Comparison of ENCODE assay signal across 8 cellular contexts in genomic region chr14:60091550-60092511, GRCh38. TPM values are rescaled to one million over a fixed set of nuclear protein-coding genes. Genes with fewer than 3 reads are reported as not detected.
A peak's percentile ranks its signal among the peaks of the same experiment; 100 is the strongest.
DNase-seq lines count a peak whose midpoint lies in the region; TF ChIP-seq lines count a peak whose summit lies in the region.

PCNX4 (plus strand) TSS chr14:60091923; CDS start chr14:60107639, 15,716 bp downstream.

- peak within 1 kb of the TSS; percentile 97 for H2AFZ ChIP-seq in SK-N-SH (ENCODE audit: low read depth)

- no peaks in the 10 kb centered on the region for H3K9me2 ChIP-seq in SK-N-SH

- peaks cover 10% of the 10 kb centered on the region for H3F3A ChIP-seq in SK-N-SH (replicated peaks; ENCODE audit: insufficient read depth)

- TF ChIP-seq RAD21 in SK-N-SH (IDR thresholded peaks at IDR 0.05; ENCODE audit: low read length) = no peak

- H3K27ac ChIP-seq in SK-N-SH (ENCODE audit: low read depth in 2 of 2, low read length in 1 of 2) = peak within 1 kb of the TSS; percentile 99

- 1% methylated on average over 51 of the region's 88 CpGs for WGBS in SK-N-SH (ENCODE audit: low lambda C conversion rate)

- H3K36me3 ChIP-seq in SK-N-SH (replicated peaks in 1 of 2; ENCODE audit: control insufficient read depth in 1 of 2, insufficient read depth in 2 of 2, low read length in 1 of 2) = peaks cover 0 to 2% of the 10 kb centered on the region in 2 experiments

- POLR2A ChIA-PET in SK-N-SH (lab: Yijun Ruan, JAX) = interaction anchor here (0.6 to 1.8 kb wide), 4 partner anchors 69 to 91 kb away, joined by 3 to 16 read pairs (median 4); partner anchors contain the start of gene DHRS7

- TF ChIP-seq CTCF in HFF-Myc (IDR thresholded peaks at IDR 0.05; ENCODE audit: low read depth, low read length, missing control alignments) = no peak
- TF ChIP-seq CTCF in SK-N-SH (IDR thresholded peaks at IDR 0.05) = no peak

- DNase-seq in GM03348 (ENCODE audit: low spot score) = peak; percentile 95
- DNase-seq in HFF-Myc (ENCODE audit: extremely low read depth, low read depth) = peak; percentile 98
- DNase-seq in NAMALWA (ENCODE audit: low spot score) = peak; percentile 95
- peak; percentile 90 for DNase-seq in SK-N-SH
- DNase-seq in activated naive CD4-positive, alpha-beta T cell treated with anti-CD3 and anti-CD28 coated beads, Interleukin-2, amount 50 U/mL, for 16 hours = peak; percentile 92
- peak; percentile 91 for DNase-seq in germinal center (ENCODE audit: low spot score)
- DNase-seq in non-pigmented ciliary epithelial cell (ENCODE audit: low read depth) = peak; percentile 94
- peak; percentile 99 for DNase-seq in superior temporal gyrus (ENCODE audit: extremely low spot score)

- peak in 1 of 2 experiments; percentile 37; a peak in 1 of 4 replicates for TF ChIP-seq EP300 in SK-N-SH (IDR thresholded peaks at IDR 0.05; ENCODE audit: borderline replicate concordance in 1 of 2, low read depth in 1 of 2, low read length in 1 of 2)

- H3K9ac ChIP-seq in SK-N-SH = peak within 1 kb of the TSS; percentile 93

- H3K4me3 ChIP-seq in HFF-Myc (replicated peaks; ENCODE audit: low read depth, low read length) (peak within 1 kb of the TSS; percentile 82), SK-N-SH (ENCODE audit: low read depth in 2 of 2, low read length in 1 of 2) (peak within 1 kb of the TSS; percentile 68 to 94)

- H3K4me2 ChIP-seq in SK-N-SH = peak within 1 kb of the TSS; percentile 75

- no peaks in the 10 kb centered on the region for H3K9me3 ChIP-seq in SK-N-SH

- H4K20me1 ChIP-seq in SK-N-SH (ENCODE audit: insufficient read depth) = no peaks in the 10 kb centered on the region

- peaks cover 4 to 26% of the 10 kb centered on the region in 2 experiments; a peak in 3 of 4 replicates for H3K4me1 ChIP-seq in SK-N-SH (ENCODE audit: control insufficient read depth in 1 of 2, insufficient read depth in 2 of 2, low read depth in 1 of 2, low read length in 1 of 2)

- CTCF ChIA-PET in SK-N-SH (lab: Yijun Ruan, JAX) = interaction anchor here (2.3 kb wide), 1 partner anchor 93 kb away, joined by 8 read pairs; no protein-coding TSS in a partner anchor

- H3K79me2 ChIP-seq in SK-N-SH (ENCODE audit: insufficient read depth) = peaks cover 45% of the 10 kb centered on the region

- H3K27me3 ChIP-seq in SK-N-SH (ENCODE audit: insufficient read depth) = no peaks in the 10 kb centered on the region

TF ChIP-seq in SK-N-SH, 30 proteins besides CTCF, POLR2A, EP300 and RAD21 (continues in another document):
- TF ChIP-seq, protein P1, sequence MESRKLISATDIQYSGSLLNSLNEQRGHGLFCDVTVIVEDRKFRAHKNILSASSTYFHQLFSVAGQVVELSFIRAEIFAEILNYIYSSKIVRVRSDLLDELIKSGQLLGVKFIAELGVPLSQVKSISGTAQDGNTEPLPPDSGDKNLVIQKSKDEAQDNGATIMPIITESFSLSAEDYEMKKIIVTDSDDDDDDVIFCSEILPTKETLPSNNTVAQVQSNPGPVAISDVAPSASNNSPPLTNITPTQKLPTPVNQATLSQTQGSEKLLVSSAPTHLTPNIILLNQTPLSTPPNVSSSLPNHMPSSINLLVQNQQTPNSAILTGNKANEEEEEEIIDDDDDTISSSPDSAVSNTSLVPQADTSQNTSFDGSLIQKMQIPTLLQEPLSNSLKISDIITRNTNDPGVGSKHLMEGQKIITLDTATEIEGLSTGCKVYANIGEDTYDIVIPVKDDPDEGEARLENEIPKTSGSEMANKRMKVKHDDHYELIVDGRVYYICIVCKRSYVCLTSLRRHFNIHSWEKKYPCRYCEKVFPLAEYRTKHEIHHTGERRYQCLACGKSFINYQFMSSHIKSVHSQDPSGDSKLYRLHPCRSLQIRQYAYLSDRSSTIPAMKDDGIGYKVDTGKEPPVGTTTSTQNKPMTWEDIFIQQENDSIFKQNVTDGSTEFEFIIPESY (IDR thresholded peaks at IDR 0.05; ENCODE audit: borderline replicate concordance, low read depth) = no peak
- TF ChIP-seq RCOR1 (IDR thresholded peaks at IDR 0.05; ENCODE audit: low read length) = no peak; the same call in 1 of the 2 replicates
- TF ChIP-seq MEF2A (IDR thresholded peaks at IDR 0.05; ENCODE audit: borderline replicate concordance, low read depth) = no peak
- no peak; the same call in 1 of the 2 replicates for TF ChIP-seq JUND (IDR thresholded peaks at IDR 0.05)
- TF ChIP-seq NFIC (IDR thresholded peaks at IDR 0.05; ENCODE audit: borderline replicate concordance) = peak; percentile 32; the same call in 1 of the 2 replicates
- peak; percentile 37; the same call in 1 of the 2 replicates for TF ChIP-seq TEAD4 (IDR thresholded peaks at IDR 0.05; ENCODE audit: borderline replicate concordance, insufficient read depth)
- TF ChIP-seq, protein P2, sequence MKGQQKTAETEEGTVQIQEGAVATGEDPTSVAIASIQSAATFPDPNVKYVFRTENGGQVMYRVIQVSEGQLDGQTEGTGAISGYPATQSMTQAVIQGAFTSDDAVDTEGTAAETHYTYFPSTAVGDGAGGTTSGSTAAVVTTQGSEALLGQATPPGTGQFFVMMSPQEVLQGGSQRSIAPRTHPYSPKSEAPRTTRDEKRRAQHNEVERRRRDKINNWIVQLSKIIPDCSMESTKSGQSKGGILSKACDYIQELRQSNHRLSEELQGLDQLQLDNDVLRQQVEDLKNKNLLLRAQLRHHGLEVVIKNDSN (IDR thresholded peaks at IDR 0.05; ENCODE audit: borderline replicate concordance, low read depth) = peak; percentile 31; the same call in 1 of the 2 replicates
- TF ChIP-seq, protein P3, sequence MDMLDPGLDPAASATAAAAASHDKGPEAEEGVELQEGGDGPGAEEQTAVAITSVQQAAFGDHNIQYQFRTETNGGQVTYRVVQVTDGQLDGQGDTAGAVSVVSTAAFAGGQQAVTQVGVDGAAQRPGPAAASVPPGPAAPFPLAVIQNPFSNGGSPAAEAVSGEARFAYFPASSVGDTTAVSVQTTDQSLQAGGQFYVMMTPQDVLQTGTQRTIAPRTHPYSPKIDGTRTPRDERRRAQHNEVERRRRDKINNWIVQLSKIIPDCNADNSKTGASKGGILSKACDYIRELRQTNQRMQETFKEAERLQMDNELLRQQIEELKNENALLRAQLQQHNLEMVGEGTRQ (IDR thresholded peaks at IDR 0.05; ENCODE audit: borderline replicate concordance, low read depth, low read length) = no peak
- no peak for TF ChIP-seq SMC3 (IDR thresholded peaks at IDR 0.05; ENCODE audit: low read depth, low read length)
- no peak; the same call in 1 of the 2 replicates for TF ChIP-seq FOSL2 (IDR thresholded peaks at IDR 0.05; ENCODE audit: borderline replicate concordance, low read depth)
- no peak for TF ChIP-seq GATA2 (CRISPR knock-in tag; IDR thresholded peaks at IDR 0.05)
- peak; percentile 92 for TF ChIP-seq YY1 (IDR thresholded peaks at IDR 0.05; ENCODE audit: low read depth)
- TF ChIP-seq, protein P4, sequence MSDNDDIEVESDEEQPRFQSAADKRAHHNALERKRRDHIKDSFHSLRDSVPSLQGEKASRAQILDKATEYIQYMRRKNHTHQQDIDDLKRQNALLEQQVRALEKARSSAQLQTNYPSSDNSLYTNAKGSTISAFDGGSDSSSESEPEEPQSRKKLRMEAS (IDR thresholded peaks at IDR 0.05; ENCODE audit: low read depth) = peak; percentile 95
- TF ChIP-seq, protein P5, sequence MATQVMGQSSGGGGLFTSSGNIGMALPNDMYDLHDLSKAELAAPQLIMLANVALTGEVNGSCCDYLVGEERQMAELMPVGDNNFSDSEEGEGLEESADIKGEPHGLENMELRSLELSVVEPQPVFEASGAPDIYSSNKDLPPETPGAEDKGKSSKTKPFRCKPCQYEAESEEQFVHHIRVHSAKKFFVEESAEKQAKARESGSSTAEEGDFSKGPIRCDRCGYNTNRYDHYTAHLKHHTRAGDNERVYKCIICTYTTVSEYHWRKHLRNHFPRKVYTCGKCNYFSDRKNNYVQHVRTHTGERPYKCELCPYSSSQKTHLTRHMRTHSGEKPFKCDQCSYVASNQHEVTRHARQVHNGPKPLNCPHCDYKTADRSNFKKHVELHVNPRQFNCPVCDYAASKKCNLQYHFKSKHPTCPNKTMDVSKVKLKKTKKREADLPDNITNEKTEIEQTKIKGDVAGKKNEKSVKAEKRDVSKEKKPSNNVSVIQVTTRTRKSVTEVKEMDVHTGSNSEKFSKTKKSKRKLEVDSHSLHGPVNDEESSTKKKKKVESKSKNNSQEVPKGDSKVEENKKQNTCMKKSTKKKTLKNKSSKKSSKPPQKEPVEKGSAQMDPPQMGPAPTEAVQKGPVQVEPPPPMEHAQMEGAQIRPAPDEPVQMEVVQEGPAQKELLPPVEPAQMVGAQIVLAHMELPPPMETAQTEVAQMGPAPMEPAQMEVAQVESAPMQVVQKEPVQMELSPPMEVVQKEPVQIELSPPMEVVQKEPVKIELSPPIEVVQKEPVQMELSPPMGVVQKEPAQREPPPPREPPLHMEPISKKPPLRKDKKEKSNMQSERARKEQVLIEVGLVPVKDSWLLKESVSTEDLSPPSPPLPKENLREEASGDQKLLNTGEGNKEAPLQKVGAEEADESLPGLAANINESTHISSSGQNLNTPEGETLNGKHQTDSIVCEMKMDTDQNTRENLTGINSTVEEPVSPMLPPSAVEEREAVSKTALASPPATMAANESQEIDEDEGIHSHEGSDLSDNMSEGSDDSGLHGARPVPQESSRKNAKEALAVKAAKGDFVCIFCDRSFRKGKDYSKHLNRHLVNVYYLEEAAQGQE (IDR thresholded peaks at IDR 0.05; ENCODE audit: low read depth, low read length) = 0 out of 2 replicates have a peak, but pooled peaks have one; percentile 35
- peak; percentile 74 for TF ChIP-seq SIN3A (IDR thresholded peaks at IDR 0.05; ENCODE audit: borderline replicate concordance, low read depth, low read length)
- TF ChIP-seq RXRA (IDR thresholded peaks at IDR 0.05; ENCODE audit: borderline replicate concordance, low read depth) = no peak
- TF ChIP-seq PBX3 (IDR thresholded peaks at IDR 0.05) = peak; percentile 32
- TF ChIP-seq POLR2AphosphoS5 (IDR thresholded peaks at IDR 0.05; ENCODE audit: low read depth, low read length) = peak; percentile 98

RNA-seq across cellular contexts. Expression of gene PCNX4, which starts in this region (rescaled TPM):
- polyA plus RNA-seq in SK-N-SH (2012; rRNA removed) = 21.1 and 26.3 TPM in 2 replicates
- 35.5 and 43.3 TPM in 2 replicates for polyA plus RNA-seq in SK-N-SH (2012; cell fraction: cytosol; rRNA removed)
- 32.2 and 42.3 TPM in 2 replicates for polyA plus RNA-seq in SK-N-SH (2012; cell fraction: nucleus; rRNA removed)

Comparison
In these comparisons a context has a peak if more than half of its experiments do, and no peak if none do; other contexts are left out.
1. Peak in every context shown above with its lines: DNase-seq, H3K4me3 ChIP-seq and H3K27ac ChIP-seq.